Comparison of ENCODE assay signal across 30 cellular contexts in the genomic region with DNA sequence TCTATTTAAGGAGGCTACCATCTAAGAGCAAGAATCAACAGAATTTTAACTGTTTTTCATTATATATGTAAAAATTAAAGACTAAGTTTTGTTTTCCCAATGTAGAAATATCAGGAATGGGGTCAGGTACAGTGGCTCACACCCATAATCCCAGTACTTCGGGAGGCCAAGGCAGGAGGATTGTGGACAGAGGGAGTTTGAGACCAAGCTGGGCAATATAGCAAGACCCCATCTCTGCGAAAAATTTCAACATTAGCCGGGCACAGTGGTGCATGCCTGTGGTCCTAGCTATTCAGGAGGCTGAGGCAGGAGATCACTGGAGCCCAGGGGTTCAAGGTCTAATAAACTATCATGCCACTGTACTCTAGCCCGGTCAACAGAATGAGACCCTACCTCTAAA.
"Had no signal": no experiment of that assay in that cellular context is flagged by ENCODE, and none has a peak within 500 bp of the region (broad histone marks: within the 10 kb centered on the region; RNA-seq: fewer than 3 reads in every experiment).

No MANE protein-coding gene starts in this region.

- FAIRE-seq: pancreas, urothelium cell line had no signal

- H3K4me3 ChIP-seq: pancreas, prostate gland, skin epidermis, smooth muscle cell, spleen, suprapubic skin, testis, tibial artery, transverse colon, upper lobe of left lung, vagina had no signal

- ATAC-seq: naive thymus-derived CD8-positive, alpha-beta T cell; natural killer cell treated with Interleukin-12 subunit alpha and Interleukin-12 subunit beta and Interleukin-15 and Interleukin-18, amount 100 ng/mL, for 72 hours; pancreas; right cardiac atrium; sciatic nerve; stimulated activated memory B cell treated with anti-CD40 and anti-IgM and Interleukin-4, amounts not matched to agents 10 μg/mL and 1 μg/mL and 100 μg/mL, for 72 hours; stimulated activated naive CD8-positive, alpha-beta T cell treated with anti-CD3 and anti-CD28 coated beads, Interleukin-15, amount 100 ng/mL, for 72 hours; stimulated activated naive CD8-positive, alpha-beta T cell treated with anti-CD3 and anti-CD28 coated beads, Interleukin-15, Interleukin-2, amounts not matched to agents 100 U/mL and 50 U/mL, for 24 hours had no signal

- H3K27me3 ChIP-seq: neutrophil, pancreas, spleen, suprapubic skin, testis, tibial artery, transverse colon, upper lobe of left lung, vagina had no signal

- H3K36me3 Mint-ChIP-seq: natural killer cell treated with Interleukin-12 subunit alpha and Interleukin-12 subunit beta and Interleukin-15 and Interleukin-18, amount 100 ng/mL, for 72 hours; stimulated activated memory B cell treated with anti-CD40 and anti-IgM and Interleukin-4, amounts not matched to agents 10 μg/mL and 1 μg/mL and 100 μg/mL, for 72 hours had no signal

- H3K4me2 ChIP-seq: smooth muscle cell had no signal

- H3K9me3 Mint-ChIP-seq: naive thymus-derived CD8-positive, alpha-beta T cell; natural killer cell treated with Interleukin-12 subunit alpha and Interleukin-12 subunit beta and Interleukin-15 and Interleukin-18, amount 100 ng/mL, for 72 hours; nephron progenitor cell; neural crest cell; stimulated activated memory B cell treated with anti-CD40 and anti-IgM and Interleukin-4, amounts not matched to agents 10 μg/mL and 1 μg/mL and 100 μg/mL, for 72 hours; stimulated activated naive CD8-positive, alpha-beta T cell treated with anti-CD3 and anti-CD28 coated beads, Interleukin-15, amount 100 ng/mL, for 72 hours had no signal

- DNase-seq: naive thymus-derived CD8-positive, alpha-beta T cell; nephron progenitor cell; nucleus accumbens; pancreas; right cardiac atrium; spleen; stimulated activated CD4-positive, alpha-beta T cell treated with anti-CD3 and anti-CD28 coated beads, Interleukin-12 subunit alpha, Interleukin-12 subunit beta, amount 100 ng/mL, for 4 hours; stimulated activated CD4-positive, alpha-beta T cell treated with anti-CD3 and anti-CD28 coated beads, Interleukin-1b, Interleukin-23, amount 100 ng/mL, for 48 hours; stimulated activated CD4-positive, alpha-beta T cell treated with anti-CD3 and anti-CD28 coated beads, Interleukin-4, amount 100 ng/mL, for 1 hour; stimulated activated CD4-positive, alpha-beta T cell treated with anti-CD3 and anti-CD28 coated beads, Interleukin-4, amount 100 ng/mL, for 4 hours; stimulated activated CD8-positive, alpha-beta memory T cell treated with anti-CD3 and anti-CD28 coated beads, Interleukin-4, amount 100 ng/mL, for 48 hours; stimulated activated naive CD4-positive, alpha-beta T cell; stimulated activated naive CD8-positive, alpha-beta T cell treated with anti-CD3 and anti-CD28 coated beads, Interleukin-15, amount 100 ng/mL, for 72 hours; stimulated activated naive CD8-positive, alpha-beta T cell treated with anti-CD3 and anti-CD28 coated beads, Interleukin-15, Interleukin-2, amounts not matched to agents 100 U/mL and 50 U/mL, for 24 hours; substantia nigra; testis; tibial artery; transverse colon; upper lobe of left lung had no signal

- H3K4me1 ChIP-seq: prostate gland had no signal

- H3K27me3 Mint-ChIP-seq: naive thymus-derived CD8-positive, alpha-beta T cell; natural killer cell treated with Interleukin-12 subunit alpha and Interleukin-12 subunit beta and Interleukin-15 and Interleukin-18, amount 100 ng/mL, for 72 hours; stimulated activated memory B cell treated with anti-CD40 and anti-IgM and Interleukin-4, amounts not matched to agents 10 μg/mL and 1 μg/mL and 100 μg/mL, for 72 hours; stimulated activated naive CD8-positive, alpha-beta T cell treated with anti-CD3 and anti-CD28 coated beads, Interleukin-15, amount 100 ng/mL, for 72 hours had no signal

- H3K36me3 ChIP-seq: neutrophil, pancreas, prostate gland, suprapubic skin, tibial artery, transverse colon, upper lobe of left lung, vagina had no signal

- H3K4me3 Mint-ChIP-seq: naive thymus-derived CD8-positive, alpha-beta T cell; natural killer cell treated with Interleukin-12 subunit alpha and Interleukin-12 subunit beta and Interleukin-15 and Interleukin-18, amount 100 ng/mL, for 72 hours; nephron progenitor cell; stimulated activated memory B cell treated with anti-CD40 and anti-IgM and Interleukin-4, amounts not matched to agents 10 μg/mL and 1 μg/mL and 100 μg/mL, for 72 hours had no signal

- H3K27ac Mint-ChIP-seq: natural killer cell treated with Interleukin-12 subunit alpha and Interleukin-12 subunit beta and Interleukin-15 and Interleukin-18, amount 100 ng/mL, for 72 hours; nephron progenitor cell; stimulated activated memory B cell treated with anti-CD40 and anti-IgM and Interleukin-4, amounts not matched to agents 10 μg/mL and 1 μg/mL and 100 μg/mL, for 72 hours; stimulated activated naive CD8-positive, alpha-beta T cell treated with anti-CD3 and anti-CD28 coated beads, Interleukin-15, amount 100 ng/mL, for 72 hours had no signal

- H3K9me3 ChIP-seq: neutrophil, pancreas, prostate gland, spleen, suprapubic skin, testis, tibial artery, transverse colon, upper lobe of left lung, vagina had no signal

- H3K27ac ChIP-seq: neutrophil, pancreas, prostate gland, skin epidermis, spleen, suprapubic skin, testis, tibial artery, transverse colon, upper lobe of left lung, vagina had no signal
